27 cellular contexts compared by ENCODE assay signal in the genomic region with DNA sequence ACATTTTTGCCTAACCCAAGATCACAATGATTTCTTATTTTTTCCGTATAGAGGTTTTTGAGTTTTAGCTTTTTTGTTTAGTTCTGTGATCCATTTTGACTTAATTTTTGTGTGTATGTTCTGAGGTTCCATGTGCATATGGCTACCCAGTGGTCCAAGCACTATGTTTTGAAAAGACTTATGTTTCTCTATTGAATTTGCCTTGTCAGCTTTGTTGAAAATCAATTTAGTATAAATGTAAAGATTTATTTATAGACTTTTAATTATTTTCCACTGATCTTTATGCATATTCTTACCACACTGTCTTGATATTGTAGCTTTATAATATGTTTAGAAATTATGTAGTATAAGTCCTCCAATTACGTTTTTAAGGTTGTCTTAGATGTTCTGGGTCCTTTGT.
"Had no signal": no experiment of that assay in that cellular context is flagged by ENCODE, and none has a peak within 500 bp of the region (broad histone marks: within the 10 kb centered on the region; RNA-seq: fewer than 3 reads in every experiment).

No MANE protein-coding gene starts in this region.

- ATAC-seq: naive thymus-derived CD4-positive, alpha-beta T cell; natural killer cell; psoas muscle; right cardiac atrium; sciatic nerve; stimulated activated naive B cell treated with anti-CD40 and anti-IgM and Interleukin-4, amounts not matched to agents 10 μg/mL and 1 μg/mL and 100 μg/mL, for 72 hours had no signal

- H3K27me3 ChIP-seq: neural progenitor cell, ovary, spleen, stomach, thyroid gland, tibial nerve, upper lobe of left lung had no signal

- H3K9me3 ChIP-seq: ovary, psoas muscle, spleen, stomach, thoracic aorta, thyroid gland, tibial nerve, upper lobe of left lung had no signal

- FAIRE-seq: urothelium cell line had no signal

- H3K36me3 ChIP-seq: ovary, thoracic aorta, thyroid gland, upper lobe of left lung had no signal

- H3K27ac ChIP-seq: neural progenitor cell, ovary, parathyroid adenoma, psoas muscle, skin epidermis, spleen, stomach, thoracic aorta, thyroid gland, tibial nerve, upper lobe of left lung had no signal

- DNase-seq: naive thymus-derived CD4-positive, alpha-beta T cell; natural killer cell; occipital lobe; ovary; posterior cingulate gyrus; psoas muscle; right cardiac atrium; spleen; stimulated activated CD4-positive, alpha-beta T cell treated with anti-CD3 and anti-CD28 coated beads, Interleukin-12 subunit alpha, Interleukin-12 subunit beta, amount 100 ng/mL, for 4 hours; stimulated activated CD4-positive, alpha-beta T cell treated with anti-CD3 and anti-CD28 coated beads, Interleukin-1b, Interleukin-23, amount 100 ng/mL, for 48 hours; stimulated activated CD4-positive, alpha-beta T cell treated with anti-CD3 and anti-CD28 coated beads, Interleukin-4, amount 100 ng/mL, for 1 hour; stimulated activated CD4-positive, alpha-beta T cell treated with anti-CD3 and anti-CD28 coated beads, Interleukin-4, amount 100 ng/mL, for 4 hours; stimulated activated CD8-positive, alpha-beta memory T cell treated with anti-CD3 and anti-CD28 coated beads, Interleukin-4, amount 100 ng/mL, for 48 hours; stimulated activated naive B cell treated with anti-CD40 and anti-IgM and Interleukin-4, amounts not matched to agents 10 μg/mL and 1 μg/mL and 100 μg/mL, for 72 hours; stimulated activated naive CD4-positive, alpha-beta T cell treated with Interleukin-2 at 50 U/mL for 16 hours; stomach; thyroid gland; trophoblast cell; upper lobe of left lung had no signal

- H3K4me2 ChIP-seq: neural progenitor cell, smooth muscle cell had no signal

- H3K4me3 ChIP-seq: neural progenitor cell, ovary, psoas muscle, skin epidermis, smooth muscle cell, spleen, stomach, thoracic aorta, thyroid gland, tibial nerve, upper lobe of left lung had no signal
